ENCODE assay signal across 25 cellular contexts in genomic region chr11:31455177-31455576, GRCh38.
"Had no signal": no experiment of that assay in that cellular context is flagged by ENCODE, and none has a peak within 500 bp of the region (broad histone marks: within the 10 kb centered on the region; RNA-seq: fewer than 3 reads in every experiment).

No MANE protein-coding gene starts in this region.

- H3K4me2 ChIP-seq: hepatocyte had no signal

- H3K9me3 ChIP-seq: esophagus muscularis mucosa, gastroesophageal sphincter, heart left ventricle, left lung, lower lobe of right lung, mucosa of descending colon had no signal

- ATAC-seq: foreskin keratinocyte, gastroesophageal sphincter, heart left ventricle, left colon, left lung, left ventricle myocardium superior, lower lobe of right lung, mucosa of descending colon had no signal

- FAIRE-seq: colon, endothelial cell of umbilical vein, frontal cortex, kidney had no signal

- H3K27me3 ChIP-seq: dorsolateral prefrontal cortex, esophagus muscularis mucosa, foreskin keratinocyte, gastroesophageal sphincter, heart left ventricle, hepatocyte, left lung had no signal

- H3K4me3 ChIP-seq: coronary artery, dorsolateral prefrontal cortex, esophagus muscularis mucosa, gastroesophageal sphincter, heart left ventricle, hepatocyte, left lung, lower lobe of right lung, mucosa of descending colon had no signal

- H3K36me3 ChIP-seq: left lung had no signal

- H3K27ac ChIP-seq: coronary artery, dorsolateral prefrontal cortex, esophagus muscularis mucosa, foreskin keratinocyte, gastroesophageal sphincter, heart left ventricle, hepatocyte, left lung, lower lobe of right lung had no signal

- H2AFZ ChIP-seq: hepatocyte had no signal

- H3K4me1 ChIP-seq: esophagus muscularis mucosa, foreskin keratinocyte, gastroesophageal sphincter, heart left ventricle, left lung, lower lobe of right lung had no signal

- DNase-seq: dermis blood vessel endothelial cell; dorsolateral prefrontal cortex; effector CD4-positive, alpha-beta T cell; effector memory CD4-positive, alpha-beta T cell; foreskin keratinocyte; heart left ventricle; hypothalamus; immature natural killer cell; islet precursor cell; kidney; kidney glomerular epithelial cell; left colon; left lung; left ventricle myocardium superior; lower lobe of right lung; mesenchymal stem cell; mucosa of descending colon; naive B cell had no signal
